In the genomic region with DNA sequence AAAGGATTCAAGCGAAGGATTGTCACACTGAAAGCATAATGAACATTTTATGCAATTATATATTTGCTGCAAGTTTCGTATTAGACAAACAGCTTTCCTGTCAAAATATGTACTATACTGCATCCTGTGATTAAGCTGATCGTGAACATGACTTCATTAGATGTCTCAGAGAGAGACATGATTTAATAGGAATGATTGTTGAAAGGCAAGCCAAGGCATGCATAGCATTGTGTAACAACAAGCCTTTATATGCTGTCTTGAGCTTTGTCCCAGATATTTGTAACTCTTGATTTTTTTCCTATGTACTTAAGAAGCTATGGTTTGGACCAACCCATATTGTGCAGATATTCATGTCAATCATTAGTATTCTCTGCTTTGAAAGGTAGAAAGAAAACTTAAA, we compare ENCODE assay signal across 28 cellular contexts.
"Had no signal": no experiment of that assay in that cellular context is flagged by ENCODE, and none has a peak within 500 bp of the region (broad histone marks: within the 10 kb centered on the region; RNA-seq: fewer than 3 reads in every experiment).

No MANE protein-coding gene starts in this region.

- H3K9me3 ChIP-seq: gastroesophageal sphincter, ovary, psoas muscle, right atrium auricular region, thyroid gland, upper lobe of left lung, vagina had no signal

- H3K27me3 ChIP-seq: gastroesophageal sphincter, hepatocyte, ovary, right atrium auricular region, thyroid gland, upper lobe of left lung, vagina had no signal

- H3K36me3 ChIP-seq: gastroesophageal sphincter, ovary, right atrium auricular region, thyroid gland, upper lobe of left lung, vagina had no signal

- DNase-seq: activated CD4-positive, alpha-beta T cell treated with anti-CD3 and anti-CD28 coated beads for 4 hours; activated CD4-positive, alpha-beta T cell treated with anti-CD3 and anti-CD28 coated beads, Interleukin-2, amount 50 U/mL, for 48 hours; activated CD8-positive, alpha-beta memory T cell treated with anti-CD3 and anti-CD28 coated beads for 24 hours; activated effector memory CD4-positive, alpha-beta T cell treated with Interleukin-2 at 50 U/mL for 16 hours; activated naive CD4-positive, alpha-beta T cell treated with Interleukin-2 at 50 U/mL for 16 hours; anterior cingulate cortex; caudate nucleus; endodermal cell; islet precursor cell; left cardiac atrium; left ventricle myocardium superior; naive B cell; ovary; psoas muscle; stimulated activated CD4-positive, alpha-beta T cell treated with anti-CD3 and anti-CD28 coated beads, Interleukin-1b, Interleukin-23, amount 100 ng/mL, for 48 hours; stimulated activated CD4-positive, alpha-beta T cell treated with anti-CD3 and anti-CD28 coated beads, Interleukin-4, amount 100 ng/mL, for 4 hours; stimulated activated CD8-positive, alpha-beta memory T cell treated with anti-CD3 and anti-CD28 coated beads, Interleukin-4, amount 100 ng/mL, for 48 hours; stimulated activated naive CD8-positive, alpha-beta T cell treated with anti-CD3 and anti-CD28 coated beads, Interleukin-15, amount 100 ng/mL, for 72 hours; T-cell; thyroid gland; upper lobe of left lung had no signal

- H3K4me3 ChIP-seq: gastroesophageal sphincter, hepatocyte, ovary, psoas muscle, right atrium auricular region, smooth muscle cell, thyroid gland, upper lobe of left lung, vagina had no signal

- H3K27ac ChIP-seq: gastroesophageal sphincter, hepatocyte, ovary, psoas muscle, right atrium auricular region, thyroid gland, upper lobe of left lung, vagina, VCaP had no signal

- H3K4me1 ChIP-seq: gastroesophageal sphincter, psoas muscle, right atrium auricular region, thyroid gland, upper lobe of left lung, vagina had no signal

- ATAC-seq: gastroesophageal sphincter; left cardiac atrium; left ventricle myocardium superior; stimulated activated memory B cell treated with anti-CD40 and anti-IgM and Interleukin-4, amounts not matched to agents 10 μg/mL and 1 μg/mL and 100 μg/mL, for 72 hours; stimulated activated naive CD8-positive, alpha-beta T cell treated with anti-CD3 and anti-CD28 coated beads, Interleukin-15, amount 100 ng/mL, for 72 hours; T-cell had no signal
